In the genomic region with DNA sequence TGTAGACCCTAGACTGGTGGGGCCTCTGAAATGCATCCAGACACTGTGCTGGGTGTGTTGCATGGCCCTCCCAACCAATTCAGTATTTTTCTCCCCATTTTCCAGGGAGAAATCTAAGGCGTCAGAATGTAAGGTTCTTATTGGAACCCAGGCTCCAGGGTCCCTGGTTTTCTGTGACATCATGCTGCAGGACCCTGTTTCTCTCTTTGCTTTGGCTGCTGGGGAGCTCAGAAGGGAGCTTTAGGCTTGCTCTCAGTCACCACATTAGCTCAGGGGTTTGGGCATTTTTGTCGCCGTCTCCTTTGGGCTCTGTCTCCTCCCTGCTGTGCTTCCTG, we compare ENCODE assay signal across 8 cellular contexts. TPM values are rescaled to one million over a fixed set of nuclear protein-coding genes. Genes with fewer than 3 reads are reported as not detected.
A peak's percentile ranks its signal among the peaks of the same experiment; 100 is the strongest.
DNase-seq lines count a peak whose midpoint lies in the region; ATAC-seq and TF ChIP-seq lines count a peak whose summit lies in the region.

No MANE protein-coding gene starts in this region.

- H3K27ac ChIP-seq in thyroid gland = peak overlapping the region in 2 of 3 donors; percentile 72 to 84

- peaks cover 16 to 58% of the 10 kb centered on the region in 2 donors for H3K4me1 ChIP-seq in thyroid gland

- H3K27me3 Mint-ChIP-seq in activated CD4-positive, alpha-beta memory T cell treated with anti-CD3 and anti-CD28 coated beads for 36 hours = no peaks in the 10 kb centered on the region
- H3K27me3 Mint-ChIP-seq in immature natural killer cell (ENCODE audit: low read depth in 3 of 3) = peaks cover 16 to 25% (median 22%) of the 10 kb centered on the region in 3 donors

- peak; percentile 30 for DNase-seq in activated T-cell treated with anti-CD3 and anti-CD28 coated beads for 24 hours (ENCODE audit: low read depth)
- no peak for DNase-seq in activated T-cell treated with anti-CD3 and anti-CD28 coated beads for 4 hours
- no peak for DNase-seq in activated CD4-positive, alpha-beta memory T cell treated with anti-CD3 and anti-CD28 coated beads for 36 hours
- no peak for DNase-seq in immature natural killer cell
- DNase-seq in thyroid gland = no peak
- DNase-seq in iPS-NIHi7 (ENCODE audit: extremely low spot score) = no peak
- no peak for DNase-seq in NOMO-1 treated with dmso at 0.1 percent for 144 hours (lab: John Stamatoyannopoulos, UW; ENCODE audit: unreplicated experiment)

- TF ChIP-seq POLR2A in thyroid gland (IDR thresholded peaks at IDR 0.05) = no peak

- 67% methylated on average over 3 of the region's 3 CpGs for WGBS in thyroid gland, 2 donors

- H3K27ac Mint-ChIP-seq in activated CD4-positive, alpha-beta memory T cell treated with anti-CD3 and anti-CD28 coated beads for 36 hours = peak overlapping the region; percentile 59
- peak overlapping the region; percentile 60 to 94 (median 88) for H3K27ac Mint-ChIP-seq in immature natural killer cell

- H3K4me3 ChIP-seq in thyroid gland (replicated peaks in 1 of 3) = no peak overlapping the region

- peaks cover 43% of the 10 kb centered on the region for H3K4me1 Mint-ChIP-seq in activated CD4-positive, alpha-beta memory T cell treated with anti-CD3 and anti-CD28 coated beads for 36 hours (ENCODE audit: low read depth)
- peaks cover 59 to 71% of the 10 kb centered on the region in 2 donors for H3K4me1 Mint-ChIP-seq in immature natural killer cell

- no peaks in the 10 kb centered on the region for H3K27me3 ChIP-seq in thyroid gland

- H3K9me3 Mint-ChIP-seq in activated CD4-positive, alpha-beta memory T cell treated with anti-CD3 and anti-CD28 coated beads for 36 hours = no peaks in the 10 kb centered on the region
- H3K9me3 Mint-ChIP-seq in immature natural killer cell = peaks cover 0 to 3% (median 0%) of the 10 kb centered on the region in 6 donors

- H3K36me3 Mint-ChIP-seq in activated CD4-positive, alpha-beta memory T cell treated with anti-CD3 and anti-CD28 coated beads for 36 hours = no peaks in the 10 kb centered on the region
- no peaks in the 10 kb centered on the region for H3K36me3 Mint-ChIP-seq in immature natural killer cell

- CTCF ChIA-PET in activated CD4-positive, alpha-beta memory T cell treated with anti-CD3 and anti-CD28 coated beads for 36 hours (lab: Charles Lee) = interaction anchor here (1.0 to 2.2 kb wide), 6 partner anchors 15 to 374 kb away, joined by 3 to 10 read pairs (median 4); no protein-coding TSS in a partner anchor

- no peak overlapping the region for H3K4me3 Mint-ChIP-seq in activated CD4-positive, alpha-beta memory T cell treated with anti-CD3 and anti-CD28 coated beads for 36 hours
- H3K4me3 Mint-ChIP-seq in immature natural killer cell = peak overlapping the region; percentile 73 to 92 (median 80)

- ATAC-seq in GM18861 (IDR thresholded peaks at IDR 0.05; ENCODE audit: unreplicated experiment) = no peak

- POLR2A ChIA-PET in activated CD4-positive, alpha-beta memory T cell treated with anti-CD3 and anti-CD28 coated beads for 36 hours (lab: Charles Lee) = interaction anchor here (1.3 to 1.6 kb wide), 2 partner anchors 56 to 251 kb away, joined by 3 to 5 read pairs; no protein-coding TSS in a partner anchor

- no peaks in the 10 kb centered on the region for H3K9me3 ChIP-seq in thyroid gland

- intact Hi-C loops in activated CD4-positive, alpha-beta memory T cell treated with anti-CD3 and anti-CD28 coated beads for 36 hours (cut with micrococcal nuclease) = loop anchor here (1.0 to 5.0 kb wide), 6 partner anchors 40 to 346 kb away; no protein-coding TSS in a partner anchor
- intact Hi-C loops in thyroid gland (cut with DNase I) = loop anchor here (10.0 kb wide), 1 partner anchor 192 kb away; no protein-coding TSS in a partner anchor

- TF ChIP-seq CTCF in thyroid gland (IDR thresholded peaks at IDR 0.05) = no peak

- no peaks in the 10 kb centered on the region for H3K36me3 ChIP-seq in thyroid gland

RNA-seq across cellular contexts. Expression of gene MYEOV, which starts 2.9 kb away (rescaled TPM):
- total RNA-seq in activated CD4-positive, alpha-beta memory T cell treated with anti-CD3 and anti-CD28 coated beads for 36 hours = under 1 TPM in 1 of 2 experiments, not detected in 1; 0.14 TPM
- polyA plus RNA-seq in immature natural killer cell = not detected
- 1 to 10 TPM in 1 of 4 donors, under 1 TPM in 2, not detected in 1; 0.42 to 2.6 (median 0.68) TPM for total RNA-seq in thyroid gland
